ENCODE assay signal across 35 cellular contexts in the genomic region with DNA sequence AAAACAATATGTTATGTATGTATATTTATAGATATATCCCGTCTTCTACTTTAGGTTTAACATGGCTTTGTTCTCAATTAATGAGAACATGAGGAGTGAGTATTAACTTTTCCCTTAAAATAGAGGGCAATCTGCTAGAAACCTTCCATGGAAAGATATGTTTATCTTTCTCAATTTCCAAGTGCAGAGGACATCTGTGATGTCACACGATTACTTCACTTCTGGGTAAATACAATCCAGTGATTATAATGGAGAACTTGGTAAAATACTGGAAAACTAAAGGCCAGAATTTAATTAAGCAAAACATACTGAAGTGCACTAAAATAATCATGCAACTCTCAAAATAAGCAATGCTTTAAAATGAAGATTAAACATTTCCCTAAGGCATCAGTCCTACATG. TPM values are rescaled to one million over a fixed set of nuclear protein-coding genes. Genes with fewer than 3 reads are reported as not detected.
"Had no signal": no experiment of that assay in that cellular context is flagged by ENCODE, and none has a peak within 500 bp of the region (broad histone marks: within the 10 kb centered on the region; RNA-seq: fewer than 3 reads in every experiment).

No MANE protein-coding gene starts in this region.

- H3K27me3 ChIP-seq: adrenal gland, ascending aorta, body of pancreas, brain microvascular endothelial cell, breast epithelium, cardiac muscle cell had no signal

- DNase-seq: activated effector memory CD4-positive, alpha-beta T cell treated with anti-CD3 and anti-CD28 coated beads, Interleukin-2, amount 50 U/mL, for 16 hours; activated effector memory CD4-positive, alpha-beta T cell treated with Interleukin-2 at 50 U/mL for 16 hours; activated gamma-delta T cell; activated gamma-delta T cell treated with Interleukin-2 at 50 U/mL for 16 hours; activated naive CD4-positive, alpha-beta T cell; activated naive CD4-positive, alpha-beta T cell treated with anti-CD3 and anti-CD28 coated beads for 36 hours; activated naive CD4-positive, alpha-beta T cell treated with anti-CD3 and anti-CD28 coated beads, Interleukin-2, amount 10 ng/mL, durations not matched to agents 7 days and 5 days; activated naive CD4-positive, alpha-beta T cell treated with anti-CD3 and anti-CD28 coated beads, Interleukin-2, amount 50 U/mL, for 16 hours; activated naive CD4-positive, alpha-beta T cell treated with Interleukin-2 at 50 U/mL for 16 hours; activated naive CD8-positive, alpha-beta T cell treated with anti-CD3 and anti-CD28 coated beads for 36 hours; activated naive CD8-positive, alpha-beta T cell treated with anti-CD3 and anti-CD28 coated beads, Interleukin-2, amount 10 ng/mL, durations not matched to agents 7 days and 5 days; activated naive CD8-positive, alpha-beta T cell treated with anti-CD3 and anti-CD28 coated beads, Interleukin-2, amount 50 U/mL, for 24 hours; activated T-cell treated with anti-CD3 and anti-CD28 coated beads, Interleukin-2, amount 50 U/mL, for 1 hour; activated T-cell treated with anti-CD3 and anti-CD28 coated beads, Interleukin-2, amount 50 U/mL, for 24 hours; activated T-cell treated with anti-CD3 and anti-CD28 coated beads, Interleukin-2, amount 50 U/mL, for 4 hours; activated T-cell treated with anti-CD3 and anti-CD28 coated beads, Interleukin-2, amount 50 U/mL, for 48 hours; activated T-cell treated with anti-CD3 and anti-CD28 coated beads, Interleukin-2, amount 50 U/mL, for 72 hours; adrenal gland; amniotic stem cell; amygdala; anterior cingulate cortex; aorta; body of pancreas; brain microvascular endothelial cell; caudate nucleus; central memory CD4-positive, alpha-beta T cell; cerebellar nuclear complex had no signal

- H3K4me1 ChIP-seq: adrenal gland, breast epithelium had no signal

- H3K36me3 ChIP-seq: adrenal gland, ascending aorta, brain microvascular endothelial cell, breast epithelium, cardiac muscle cell had no signal

- H3K9me3 ChIP-seq: adrenal gland, ascending aorta, body of pancreas, breast epithelium had no signal

- ATAC-seq: activated naive CD4-positive, alpha-beta T cell treated with anti-CD3 and anti-CD28 coated beads, Interleukin-2, amount 50 U/mL, for 72 hours; activated naive CD8-positive, alpha-beta T cell treated with anti-CD3 and anti-CD28 coated beads, Interleukin-2, amount 50 U/mL, for 24 hours; activated T-cell treated with anti-CD3 and anti-CD28 coated beads, Interleukin-2, amount 50 U/mL, for 4 hours; activated T-cell treated with anti-CD3 and anti-CD28 coated beads, Interleukin-2, amount 50 U/mL, for 72 hours; activated T-helper 17 cell treated with anti-CD3 and anti-CD28 coated beads, Interleukin-2, amount 50 U/mL, for 72 hours; body of pancreas had no signal

- H3K4me3 ChIP-seq: adrenal gland, ascending aorta, body of pancreas, breast epithelium, cardiac muscle cell had no signal

- FAIRE-seq: astrocyte, bronchial epithelial cell had no signal

- H3K27ac ChIP-seq: adrenal gland, ascending aorta, body of pancreas, brain microvascular endothelial cell, breast epithelium, cardiac muscle cell had no signal

RNA-seq across cellular contexts. Expression of a gene that starts 11.9 kb away (rescaled TPM):
- total RNA-seq: activated naive CD4-positive, alpha-beta T cell treated with anti-CD3 and anti-CD28 coated beads for 36 hours; activated naive CD4-positive, alpha-beta T cell treated with anti-CD3 and anti-CD28 coated beads, Interleukin-2, amount 50 U/mL, for 72 hours; activated naive CD8-positive, alpha-beta T cell treated with anti-CD3 and anti-CD28 coated beads for 36 hours; activated naive CD8-positive, alpha-beta T cell treated with anti-CD3 and anti-CD28 coated beads, Interleukin-2, amount 10 ng/mL, durations not matched to agents 7 days and 5 days; activated T-cell treated with anti-CD3 and anti-CD28 coated beads, Interleukin-2, amount 50 U/mL, for 4 hours; activated T-cell treated with anti-CD3 and anti-CD28 coated beads, Interleukin-2, amount 50 U/mL, for 72 hours; activated T-helper 1 cell treated with anti-CD3 and anti-CD28 coated beads, Interleukin-12 subunit alpha, Interleukin-12 subunit beta, Interleukin-2, Interleukin-4 antibody, amounts not matched to agents 30 ng/mL and 10 ng/mL and 1 ng/mL, durations not matched to agents 14 hours and 24 hours and 36 hours had no signal
